ENCODE assay signal across 1 cellular context in the genomic region with DNA sequence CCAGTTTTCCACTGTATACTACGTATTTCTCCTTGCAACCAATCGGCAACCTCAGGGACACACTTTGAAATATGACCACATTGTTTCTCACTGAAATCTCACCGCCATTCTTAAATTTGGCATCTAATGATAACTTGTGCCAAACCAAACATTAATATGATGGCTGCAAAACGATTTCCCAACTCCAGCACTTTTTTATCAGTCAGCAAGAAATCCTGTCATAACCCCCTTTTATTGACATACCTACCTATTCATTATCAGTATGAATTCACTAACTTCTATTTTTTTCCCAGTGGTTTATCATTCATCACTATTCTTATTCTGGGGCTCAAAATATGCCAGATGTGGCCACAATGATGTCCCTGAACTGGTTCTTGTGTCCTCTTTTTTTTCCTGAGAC.
TF ChIP-seq lines count a peak whose summit lies in the region.

No MANE protein-coding gene starts in this region.

TF ChIP-seq in GM23338, 12 proteins besides CTCF, POLR2A, EP300 and RAD21 (continued from another document):
- TF ChIP-seq, protein P1, sequence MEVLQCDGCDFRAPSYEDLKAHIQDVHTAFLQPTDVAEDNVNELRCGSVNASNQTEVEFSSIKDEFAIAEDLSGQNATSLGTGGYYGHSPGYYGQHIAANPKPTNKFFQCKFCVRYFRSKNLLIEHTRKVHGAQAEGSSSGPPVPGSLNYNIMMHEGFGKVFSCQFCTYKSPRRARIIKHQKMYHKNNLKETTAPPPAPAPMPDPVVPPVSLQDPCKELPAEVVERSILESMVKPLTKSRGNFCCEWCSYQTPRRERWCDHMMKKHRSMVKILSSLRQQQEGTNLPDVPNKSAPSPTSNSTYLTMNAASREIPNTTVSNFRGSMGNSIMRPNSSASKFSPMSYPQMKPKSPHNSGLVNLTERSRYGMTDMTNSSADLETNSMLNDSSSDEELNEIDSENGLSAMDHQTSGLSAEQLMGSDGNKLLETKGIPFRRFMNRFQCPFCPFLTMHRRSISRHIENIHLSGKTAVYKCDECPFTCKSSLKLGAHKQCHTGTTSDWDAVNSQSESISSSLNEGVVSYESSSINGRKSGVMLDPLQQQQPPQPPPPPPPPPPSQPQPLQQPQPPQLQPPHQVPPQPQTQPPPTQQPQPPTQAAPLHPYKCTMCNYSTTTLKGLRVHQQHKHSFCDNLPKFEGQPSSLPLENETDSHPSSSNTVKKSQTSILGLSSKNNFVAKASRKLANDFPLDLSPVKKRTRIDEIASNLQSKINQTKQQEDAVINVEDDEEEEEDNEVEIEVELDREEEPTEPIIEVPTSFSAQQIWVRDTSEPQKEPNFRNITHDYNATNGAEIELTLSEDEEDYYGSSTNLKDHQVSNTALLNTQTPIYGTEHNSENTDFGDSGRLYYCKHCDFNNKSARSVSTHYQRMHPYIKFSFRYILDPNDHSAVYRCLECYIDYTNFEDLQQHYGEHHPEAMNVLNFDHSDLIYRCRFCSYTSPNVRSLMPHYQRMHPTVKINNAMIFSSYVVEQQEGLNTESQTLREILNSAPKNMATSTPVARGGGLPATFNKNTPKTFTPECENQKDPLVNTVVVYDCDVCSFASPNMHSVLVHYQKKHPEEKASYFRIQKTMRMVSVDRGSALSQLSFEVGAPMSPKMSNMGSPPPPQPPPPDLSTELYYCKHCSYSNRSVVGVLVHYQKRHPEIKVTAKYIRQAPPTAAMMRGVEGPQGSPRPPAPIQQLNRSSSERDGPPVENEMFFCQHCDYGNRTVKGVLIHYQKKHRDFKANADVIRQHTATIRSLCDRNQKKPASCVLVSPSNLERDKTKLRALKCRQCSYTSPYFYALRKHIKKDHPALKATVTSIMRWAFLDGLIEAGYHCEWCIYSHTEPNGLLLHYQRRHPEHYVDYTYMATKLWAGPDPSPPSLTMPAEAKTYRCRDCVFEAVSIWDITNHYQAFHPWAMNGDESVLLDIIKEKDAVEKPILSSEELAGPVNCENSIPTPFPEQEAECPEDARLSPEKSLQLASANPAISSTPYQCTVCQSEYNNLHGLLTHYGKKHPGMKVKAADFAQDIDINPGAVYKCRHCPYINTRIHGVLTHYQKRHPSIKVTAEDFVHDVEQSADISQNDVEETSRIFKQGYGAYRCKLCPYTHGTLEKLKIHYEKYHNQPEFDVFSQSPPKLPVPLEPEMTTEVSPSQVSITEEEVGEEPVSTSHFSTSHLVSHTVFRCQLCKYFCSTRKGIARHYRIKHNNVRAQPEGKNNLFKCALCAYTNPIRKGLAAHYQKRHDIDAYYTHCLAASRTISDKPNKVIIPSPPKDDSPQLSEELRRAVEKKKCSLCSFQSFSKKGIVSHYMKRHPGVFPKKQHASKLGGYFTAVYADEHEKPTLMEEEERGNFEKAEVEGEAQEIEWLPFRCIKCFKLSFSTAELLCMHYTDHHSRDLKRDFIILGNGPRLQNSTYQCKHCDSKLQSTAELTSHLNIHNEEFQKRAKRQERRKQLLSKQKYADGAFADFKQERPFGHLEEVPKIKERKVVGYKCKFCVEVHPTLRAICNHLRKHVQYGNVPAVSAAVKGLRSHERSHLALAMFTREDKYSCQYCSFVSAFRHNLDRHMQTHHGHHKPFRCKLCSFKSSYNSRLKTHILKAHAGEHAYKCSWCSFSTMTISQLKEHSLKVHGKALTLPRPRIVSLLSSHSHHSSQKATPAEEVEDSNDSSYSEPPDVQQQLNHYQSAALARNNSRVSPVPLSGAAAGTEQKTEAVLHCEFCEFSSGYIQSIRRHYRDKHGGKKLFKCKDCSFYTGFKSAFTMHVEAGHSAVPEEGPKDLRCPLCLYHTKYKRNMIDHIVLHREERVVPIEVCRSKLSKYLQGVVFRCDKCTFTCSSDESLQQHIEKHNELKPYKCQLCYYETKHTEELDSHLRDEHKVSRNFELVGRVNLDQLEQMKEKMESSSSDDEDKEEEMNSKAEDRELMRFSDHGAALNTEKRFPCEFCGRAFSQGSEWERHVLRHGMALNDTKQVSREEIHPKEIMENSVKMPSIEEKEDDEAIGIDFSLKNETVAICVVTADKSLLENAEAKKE (CRISPR knock-in tag; IDR thresholded peaks at IDR 0.05) = no peak
- TF ChIP-seq EZH2 (IDR thresholded peaks at IDR 0.05; ENCODE audit: low read depth, unreplicated experiment) (no peak), CREB1 (CRISPR knock-in tag; IDR thresholded peaks at IDR 0.05; ENCODE audit: low read depth) (no peak), JUNB (IDR thresholded peaks at IDR 0.05; ENCODE audit: unreplicated experiment) (no peak), STAT1 (IDR thresholded peaks at IDR 0.05; ENCODE audit: unreplicated experiment) (no peak), ZNF331 (CRISPR knock-in tag; IDR thresholded peaks at IDR 0.05; ENCODE audit: low read depth) (no peak), ZNF114 (CRISPR knock-in tag; IDR thresholded peaks at IDR 0.05) (no peak)
- TF ChIP-seq, protein P2, sequence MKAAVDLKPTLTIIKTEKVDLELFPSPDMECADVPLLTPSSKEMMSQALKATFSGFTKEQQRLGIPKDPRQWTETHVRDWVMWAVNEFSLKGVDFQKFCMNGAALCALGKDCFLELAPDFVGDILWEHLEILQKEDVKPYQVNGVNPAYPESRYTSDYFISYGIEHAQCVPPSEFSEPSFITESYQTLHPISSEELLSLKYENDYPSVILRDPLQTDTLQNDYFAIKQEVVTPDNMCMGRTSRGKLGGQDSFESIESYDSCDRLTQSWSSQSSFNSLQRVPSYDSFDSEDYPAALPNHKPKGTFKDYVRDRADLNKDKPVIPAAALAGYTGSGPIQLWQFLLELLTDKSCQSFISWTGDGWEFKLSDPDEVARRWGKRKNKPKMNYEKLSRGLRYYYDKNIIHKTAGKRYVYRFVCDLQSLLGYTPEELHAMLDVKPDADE (IDR thresholded peaks at IDR 0.05) = no peak
